ENCODE assay signal across 1 cellular context in the genomic region with DNA sequence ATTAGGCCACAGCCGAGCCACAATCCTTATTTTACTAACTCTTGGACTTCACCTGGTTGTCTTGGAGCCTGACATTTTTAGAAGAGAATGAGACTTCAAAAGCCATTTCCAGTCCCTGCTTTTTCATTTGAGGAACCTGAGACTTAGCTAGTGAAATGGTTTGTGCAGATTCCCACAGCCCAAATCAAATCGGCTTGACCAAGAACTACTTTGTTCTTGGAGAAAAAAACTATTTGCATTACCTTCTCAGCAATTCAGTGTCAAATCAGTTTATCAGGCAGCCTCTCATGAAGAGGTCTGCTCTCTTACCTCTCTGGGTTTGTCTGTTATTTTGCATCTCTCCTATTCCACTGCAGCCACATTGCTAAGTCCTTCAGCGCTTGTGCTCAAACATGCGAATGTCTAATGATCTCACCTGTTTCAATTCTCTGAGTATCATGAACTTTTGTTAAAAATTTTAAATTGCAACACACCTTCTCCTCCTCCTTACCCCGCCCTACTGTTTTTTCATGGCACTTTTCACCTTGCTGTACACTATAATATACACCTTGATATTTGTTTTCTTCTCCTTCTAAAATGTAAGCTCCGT.
TF ChIP-seq lines count a peak whose summit lies in the region.

No MANE protein-coding gene starts in this region.

TF ChIP-seq in SK-N-SH, 30 proteins besides CTCF, POLR2A, EP300 and RAD21 (continued from another document):
- TF ChIP-seq, protein P1, sequence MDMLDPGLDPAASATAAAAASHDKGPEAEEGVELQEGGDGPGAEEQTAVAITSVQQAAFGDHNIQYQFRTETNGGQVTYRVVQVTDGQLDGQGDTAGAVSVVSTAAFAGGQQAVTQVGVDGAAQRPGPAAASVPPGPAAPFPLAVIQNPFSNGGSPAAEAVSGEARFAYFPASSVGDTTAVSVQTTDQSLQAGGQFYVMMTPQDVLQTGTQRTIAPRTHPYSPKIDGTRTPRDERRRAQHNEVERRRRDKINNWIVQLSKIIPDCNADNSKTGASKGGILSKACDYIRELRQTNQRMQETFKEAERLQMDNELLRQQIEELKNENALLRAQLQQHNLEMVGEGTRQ (IDR thresholded peaks at IDR 0.05; ENCODE audit: borderline replicate concordance, low read depth, low read length), result no peak
- TF ChIP-seq MEF2A (IDR thresholded peaks at IDR 0.05; ENCODE audit: borderline replicate concordance, low read depth), result no peak
